Comparison of ENCODE assay signal across 9 cellular contexts in genomic region chr9:71795097-71795807, GRCh38. TPM values are rescaled to one million over a fixed set of nuclear protein-coding genes. Genes with fewer than 3 reads are reported as not detected.
A peak's percentile ranks its signal among the peaks of the same experiment; 100 is the strongest.
DNase-seq lines count a peak whose midpoint lies in the region; ATAC-seq and TF ChIP-seq lines count a peak whose summit lies in the region.
"Had no signal": no experiment of that assay in that cellular context is flagged by ENCODE, and none has a peak within 500 bp of the region (broad histone marks: within the 10 kb centered on the region; RNA-seq: fewer than 3 reads in every experiment).

No MANE protein-coding gene starts in this region.

- H3K9me3 ChIP-seq in psoas muscle = no peaks in the 10 kb centered on the region

- H3K36me3 ChIP-seq in psoas muscle (ENCODE audit: insufficient read depth in 1 of 2, low read depth in 1 of 2) = no peaks in the 10 kb centered on the region

- peaks cover 42% of the 10 kb centered on the region for H3K4me1 Mint-ChIP-seq in activated CD8-positive, alpha-beta T cell treated with anti-CD3 and anti-CD28 coated beads, Interleukin-2, amount 10 ng/mL, durations not matched to agents 7 days and 5 days (ENCODE audit: low read depth)

- intact Hi-C loops in psoas muscle (cut with DNase I) = no loop called here

- no peaks in the 10 kb centered on the region for H3K4me1 ChIP-seq in psoas muscle

- no peak overlapping the region for H3K27ac ChIP-seq in psoas muscle
- H3K27ac ChIP-seq in caudate nucleus (ENCODE audit: low read depth, low read length) = no peak overlapping the region
- H3K27ac ChIP-seq in RWPE1 = no peak overlapping the region

- DNase-seq in CD1c-positive myeloid dendritic cell (ENCODE audit: extremely low spot score) (peak; percentile 15), psoas muscle (no peak), caudate nucleus (lab: John Stamatoyannopoulos, UW) (no peak), NCI-H226 (no peak), RWPE1 (ENCODE audit: low spot score) (no peak)
- peak; percentile 35 for DNase-seq in activated CD8-positive, alpha-beta T cell treated with anti-CD3 and anti-CD28 coated beads, Interleukin-2, amount 10 ng/mL, durations not matched to agents 7 days and 5 days
- DNase-seq: NCI-H2227 treated with DMSO at 0.1 percent for 48 hours had no signal

- CTCF ChIA-PET in activated CD8-positive, alpha-beta T cell treated with anti-CD3 and anti-CD28 coated beads, Interleukin-2, amount 10 ng/mL, durations not matched to agents 7 days and 5 days (lab: Charles Lee) = interaction anchor here (1.0 to 6.6 kb wide), 6 partner anchors 9 to 79 kb away, joined by 3 to 48 read pairs (median 10); no protein-coding TSS in a partner anchor
- CTCF ChIA-PET in RWPE1 (lab: Yijun Ruan, JAX) = interaction anchor here (4.0 kb wide), 1 partner anchor 12 kb away, joined by 14 read pairs; no protein-coding TSS in a partner anchor

- POLR2A ChIA-PET in activated CD8-positive, alpha-beta T cell treated with anti-CD3 and anti-CD28 coated beads, Interleukin-2, amount 10 ng/mL, durations not matched to agents 7 days and 5 days (lab: Charles Lee) = interaction anchor here (0.6 to 4.9 kb wide), 7 partner anchors 8 to 570 kb away, joined by 3 to 44 read pairs (median 3); partner anchors contain the start of genes ABHD17B, C9orf85 and CEMIP2
- POLR2A ChIA-PET in RWPE1 (lab: Yijun Ruan, JAX; ENCODE audit: low non-redundant PET) = no interaction called here

- ATAC-seq in GM19035 (IDR thresholded peaks at IDR 0.05; ENCODE audit: unreplicated experiment) (peak; percentile 95), HG03045 (IDR thresholded peaks at IDR 0.05; ENCODE audit: unreplicated experiment) (peak; percentile 91), psoas muscle (no peak)
- peak; percentile 71 for ATAC-seq in activated CD8-positive, alpha-beta T cell treated with anti-CD3 and anti-CD28 coated beads, Interleukin-2, amount 10 ng/mL, durations not matched to agents 7 days and 5 days

- peak overlapping the region; percentile 99 for H3K27ac Mint-ChIP-seq in activated CD8-positive, alpha-beta T cell treated with anti-CD3 and anti-CD28 coated beads, Interleukin-2, amount 10 ng/mL, durations not matched to agents 7 days and 5 days

- no peaks in the 10 kb centered on the region for H3K27me3 Mint-ChIP-seq in activated CD8-positive, alpha-beta T cell treated with anti-CD3 and anti-CD28 coated beads, Interleukin-2, amount 10 ng/mL, durations not matched to agents 7 days and 5 days (ENCODE audit: low read depth)

- WGBS in psoas muscle, 3 donors = 80 to 82% (median 82%) methylated on average over 7 of the region's 7 CpGs

- TF ChIP-seq CTCF in psoas muscle (IDR thresholded peaks at IDR 0.05) (no peak), RWPE1 (conservative IDR thresholded peaks at IDR 0.05; ENCODE audit: low read depth) (no peak)

- H3K36me3 Mint-ChIP-seq in activated CD8-positive, alpha-beta T cell treated with anti-CD3 and anti-CD28 coated beads, Interleukin-2, amount 10 ng/mL, durations not matched to agents 7 days and 5 days (ENCODE audit: low read depth) = peaks cover 14% of the 10 kb centered on the region

- no peak overlapping the region for H3K4me3 ChIP-seq in psoas muscle

- peak overlapping the region; percentile 60 for H3K4me3 Mint-ChIP-seq in activated CD8-positive, alpha-beta T cell treated with anti-CD3 and anti-CD28 coated beads, Interleukin-2, amount 10 ng/mL, durations not matched to agents 7 days and 5 days

- no peaks in the 10 kb centered on the region for H3K27me3 ChIP-seq in psoas muscle (ENCODE audit: insufficient read depth in 3 of 3, low read length in 2 of 3)

- H3K9me3 Mint-ChIP-seq in activated CD8-positive, alpha-beta T cell treated with anti-CD3 and anti-CD28 coated beads, Interleukin-2, amount 10 ng/mL, durations not matched to agents 7 days and 5 days (ENCODE audit: insufficient read depth) = peaks cover 6% of the 10 kb centered on the region

RNA-seq across cellular contexts. Expression of gene CEMIP2, which starts 26.9 kb away (rescaled TPM):
- 10 to 100 TPM; 46.5 TPM for total RNA-seq in activated CD8-positive, alpha-beta T cell treated with anti-CD3 and anti-CD28 coated beads, Interleukin-2, amount 10 ng/mL, durations not matched to agents 7 days and 5 days
- 10 to 100 TPM in 3 of 4 donors, 1 to 10 TPM in 1; 9.6 to 20.3 (median 16.2) TPM for total RNA-seq in psoas muscle
- 1 to 10 TPM; 5.9 to 7.6 (median 6.9) TPM for polyA plus RNA-seq in psoas muscle

Comparison
In these comparisons a context has a peak if more than half of its experiments do, and no peak if none do; other contexts are left out.
1. DNase-seq: peak in CD1c-positive myeloid dendritic cell (single experiment) and activated CD8-positive, alpha-beta T cell treated with anti-CD3 and anti-CD28 coated beads, Interleukin-2, amount 10 ng/mL, durations not matched to agents 7 days and 5 days (single experiment); none in psoas muscle (0 of 2), caudate nucleus (0 of 61), NCI-H226 (single experiment) and RWPE1 (single experiment).
2. ATAC-seq: peak in GM19035 (single experiment), HG03045 (single experiment) and activated CD8-positive, alpha-beta T cell treated with anti-CD3 and anti-CD28 coated beads, Interleukin-2, amount 10 ng/mL, durations not matched to agents 7 days and 5 days (single experiment); none in psoas muscle (0 of 4).